ENCODE assay signal across 10 cellular contexts in genomic region chr12:47077206-47078085, GRCh38. TPM values are rescaled to one million over a fixed set of nuclear protein-coding genes. Genes with fewer than 3 reads are reported as not detected.
A peak's percentile ranks its signal among the peaks of the same experiment; 100 is the strongest.
DNase-seq lines count a peak whose midpoint lies in the region; ATAC-seq and TF ChIP-seq lines count a peak whose summit lies in the region.
"Had no signal": no experiment of that assay in that cellular context is flagged by ENCODE, and none has a peak within 500 bp of the region (broad histone marks: within the 10 kb centered on the region; RNA-seq: fewer than 3 reads in every experiment).

No MANE protein-coding gene starts in this region.

- no peaks in the 10 kb centered on the region for H3K27me3 ChIP-seq in skeletal muscle satellite cell (ENCODE audit: control insufficient read depth, insufficient read depth, low read length)

- H3K4me1 ChIP-seq in skeletal muscle satellite cell (ENCODE audit: control insufficient read depth, insufficient read depth, low read length): peaks cover 46% of the 10 kb centered on the region

- 0 out of 2 replicates have a peak overlapping the region, but pooled peaks have one; percentile 64 for H3K4me3 ChIP-seq in HFF-Myc (replicated peaks; ENCODE audit: low read depth, low read length)
- peak overlapping the region; percentile 2 for H3K4me3 ChIP-seq in fibroblast of the aortic adventitia (ENCODE audit: low read depth, low read length)
- H3K4me3 ChIP-seq in skeletal muscle satellite cell (ENCODE audit: low read length): peak overlapping the region; percentile 87

- no peak overlapping the region for H3K27ac Mint-ChIP-seq in WTC11

- DNase-seq in HFF-Myc (ENCODE audit: extremely low read depth, low read depth): no peak
- DNase-seq in WTC11 (ENCODE audit: low spot score): no peak
- DNase-seq in fibroblast of the aortic adventitia (ENCODE audit: low read depth): no peak
- DNase-seq in GM03348 (ENCODE audit: low spot score): no peak
- no peak for DNase-seq in central memory CD4-positive, alpha-beta T cell
- no peak for DNase-seq in stimulated activated naive CD4-positive, alpha-beta T cell treated with Interleukin-2 at 50 U/mL for 16 hours (lab: John Stamatoyannopoulos, UW)
- DNase-seq: activated CD8-positive, alpha-beta memory T cell treated with anti-CD3 and anti-CD28 coated beads, Interleukin-2, amount 50 U/mL, for 48 hours; NCI-H2081 treated with DMSO at 0.1 percent for 48 hours; SHP77 treated with DMSO at 0.1 percent for 48 hours had no signal

- no peak for TF ChIP-seq CTCF in HFF-Myc (IDR thresholded peaks at IDR 0.05; ENCODE audit: low read depth, low read length, missing control alignments)
- TF ChIP-seq CTCF in WTC11 (IDR thresholded peaks at IDR 0.05): no peak
- TF ChIP-seq CTCF in fibroblast of the aortic adventitia (IDR thresholded peaks at IDR 0.05; ENCODE audit: insufficient read depth, low read length): no peak

- H3K9ac ChIP-seq in skeletal muscle satellite cell (ENCODE audit: low read depth, low read length): peak overlapping the region; percentile 94

- H3K9me3 ChIP-seq in skeletal muscle satellite cell (replicated peaks; ENCODE audit: low read length): no peaks in the 10 kb centered on the region

- peaks cover 58% of the 10 kb centered on the region for H3K4me1 Mint-ChIP-seq in WTC11

- H3K4me2 ChIP-seq in skeletal muscle satellite cell (ENCODE audit: low read length): peak overlapping the region; percentile 95

- H3K4me3 Mint-ChIP-seq in WTC11: peak overlapping the region; percentile 82

- H3K9me3 Mint-ChIP-seq in WTC11: no peaks in the 10 kb centered on the region

- CTCF ChIA-PET in WTC11 (lab: Charles Lee): interaction anchor here (4.8 kb wide), 1 partner anchor 7 kb away, joined by 32 read pairs; no protein-coding TSS in a partner anchor

- no peaks in the 10 kb centered on the region for H3K36me3 Mint-ChIP-seq in WTC11

- no peak for ATAC-seq in WTC11

- POLR2A ChIA-PET in WTC11 (lab: Charles Lee): no interaction called here

- H3K27me3 Mint-ChIP-seq in WTC11 (ENCODE audit: low read depth): peaks cover 18% of the 10 kb centered on the region

- H3K36me3 ChIP-seq in skeletal muscle satellite cell (ENCODE audit: insufficient read depth, low read length): peaks cover 7% of the 10 kb centered on the region

TF ChIP-seq in WTC11, 78 proteins besides CTCF, POLR2A, EP300 and RAD21:
- TF ChIP-seq, protein P1, sequence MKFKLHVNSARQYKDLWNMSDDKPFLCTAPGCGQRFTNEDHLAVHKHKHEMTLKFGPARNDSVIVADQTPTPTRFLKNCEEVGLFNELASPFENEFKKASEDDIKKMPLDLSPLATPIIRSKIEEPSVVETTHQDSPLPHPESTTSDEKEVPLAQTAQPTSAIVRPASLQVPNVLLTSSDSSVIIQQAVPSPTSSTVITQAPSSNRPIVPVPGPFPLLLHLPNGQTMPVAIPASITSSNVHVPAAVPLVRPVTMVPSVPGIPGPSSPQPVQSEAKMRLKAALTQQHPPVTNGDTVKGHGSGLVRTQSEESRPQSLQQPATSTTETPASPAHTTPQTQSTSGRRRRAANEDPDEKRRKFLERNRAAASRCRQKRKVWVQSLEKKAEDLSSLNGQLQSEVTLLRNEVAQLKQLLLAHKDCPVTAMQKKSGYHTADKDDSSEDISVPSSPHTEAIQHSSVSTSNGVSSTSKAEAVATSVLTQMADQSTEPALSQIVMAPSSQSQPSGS (CRISPR knock-in tag; IDR thresholded peaks at IDR 0.05; ENCODE audit: borderline replicate concordance, low read depth): no peak
- TF ChIP-seq ZNF532 (CRISPR knock-in tag; IDR thresholded peaks at IDR 0.05; ENCODE audit: borderline replicate concordance): no peak
- no peak for TF ChIP-seq SP1 (CRISPR knock-in tag; conservative IDR thresholded peaks at IDR 0.05)
TF ChIP-seq in WTC11: peak in this region for 0.

RNA-seq across cellular contexts. Expression of gene PCED1B, which starts 2.0 kb away (rescaled TPM):
- total RNA-seq in WTC11 (2021): 5.9 to 6.7 TPM (median 6.6 TPM) in 3 replicates
- 0.27 TPM in 1 of 2 replicates, not detected in the other for total RNA-seq in fibroblast of the aortic adventitia (ENCODE audit: low replicate concordance)
- 0.22 and 0.25 TPM in 2 replicates for total RNA-seq in skeletal muscle satellite cell (2012; rRNA removed)

RNA-seq across cellular contexts. Expression of gene AMIGO2, which starts 2.3 kb away (rescaled TPM):
- total RNA-seq in WTC11 (2021) (4.0 to 6.5 TPM (median 4.9 TPM) in 3 replicates), fibroblast of the aortic adventitia (ENCODE audit: low replicate concordance) (2.7 and 3.7 TPM in 2 replicates)
- 0.51 and 5.0 TPM in 2 replicates for total RNA-seq in skeletal muscle satellite cell (2012; rRNA removed)

Comparison
In these comparisons a context has a peak if more than half of its experiments do, and no peak if none do; other contexts are left out.
1. H3K4me3 ChIP-seq: peak in every context shown above with its lines; median percentile 87 in skeletal muscle satellite cell; 64 in HFF-Myc; 2 in fibroblast of the aortic adventitia.